9 cellular contexts compared by ENCODE assay signal in genomic region chr6:167384844-167385243, GRCh38. TPM values are rescaled to one million over a fixed set of nuclear protein-coding genes. Genes with fewer than 3 reads are reported as not detected.
"Had no signal": no experiment of that assay in that cellular context is flagged by ENCODE, and none has a peak within 500 bp of the region (broad histone marks: within the 10 kb centered on the region; RNA-seq: fewer than 3 reads in every experiment).

No MANE protein-coding gene starts in this region.

RNA-seq across cellular contexts. Expression of gene TTLL2, which starts 60.0 kb away (rescaled TPM):
- total RNA-seq: LHCN-M2, MCF 10A, NCI-H460, OCI-LY7, PC-9, Right ventricle myocardium inferior, RPMI7951, SJCRH30, SK-MEL-5 had no signal
